Comparison of ENCODE assay signal across 8 cellular contexts in the genomic region with DNA sequence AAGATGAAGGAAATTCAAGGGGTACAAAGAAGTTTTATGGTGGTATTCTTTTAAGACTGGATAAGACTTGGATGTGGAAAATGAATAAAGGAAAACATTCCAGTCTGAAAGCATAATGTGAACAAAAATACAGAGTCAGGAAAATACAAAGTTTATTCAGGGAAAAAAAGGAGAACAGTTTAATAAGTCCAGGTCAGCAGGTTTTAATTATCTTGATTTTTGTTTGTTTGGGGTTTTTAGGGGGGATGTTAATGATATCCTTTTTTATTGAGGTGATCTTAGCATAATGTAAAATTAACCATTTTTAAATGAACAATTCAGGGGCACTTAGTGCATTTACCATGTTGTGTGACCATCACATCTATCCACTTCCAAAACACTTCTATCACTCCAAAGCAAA.
"Had no signal": no experiment of that assay in that cellular context is flagged by ENCODE, and none has a peak within 500 bp of the region (broad histone marks: within the 10 kb centered on the region; RNA-seq: fewer than 3 reads in every experiment).

No MANE protein-coding gene starts in this region.

- H3K4me3 ChIP-seq: GM12878 had no signal

- FAIRE-seq: G401.6, GM12878, GM12891, GM12892, GM18507, GM19239 had no signal

- ATAC-seq: GM12878 had no signal

- DNase-seq: GDM1, GF-D8 had no signal
